In the genomic region with DNA sequence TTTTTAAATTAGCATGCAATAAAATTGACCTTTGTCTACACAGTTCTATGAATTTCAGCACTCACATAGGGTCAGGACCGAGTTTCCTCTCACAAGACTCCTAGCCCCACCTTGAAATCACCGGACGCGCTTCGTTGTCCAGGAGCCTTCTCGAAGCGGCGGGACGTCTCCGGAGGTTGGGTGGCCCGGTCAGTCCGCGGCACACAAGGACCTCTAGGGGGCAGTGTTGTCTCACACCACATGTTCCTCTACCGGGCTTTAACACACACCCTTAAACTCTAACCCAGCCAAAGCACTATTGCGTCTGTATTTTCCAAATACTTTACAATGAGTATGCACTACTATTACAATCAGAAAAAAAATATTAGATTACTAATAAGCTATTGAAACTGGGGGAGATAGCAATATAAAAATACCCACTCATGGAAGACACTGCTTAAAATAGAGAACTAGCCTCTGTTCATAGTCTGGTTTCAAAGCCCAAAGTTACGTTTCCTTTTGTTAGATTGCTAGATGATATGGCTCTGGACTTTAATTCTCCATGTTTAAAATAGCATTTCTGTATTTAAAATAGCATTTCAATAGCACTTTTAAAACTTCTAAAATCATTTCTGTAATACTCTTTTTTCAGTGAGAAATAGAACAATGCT, we compare ENCODE assay signal across 8 cellular contexts. TPM values are rescaled to one million over a fixed set of nuclear protein-coding genes. Genes with fewer than 3 reads are reported as not detected.
DNase-seq lines count a peak whose midpoint lies in the region; ATAC-seq and TF ChIP-seq lines count a peak whose summit lies in the region.
"Not testable (repeated sequence)": the region's sequence is repeated elsewhere in the genome, so short reads cannot be mapped to it uniquely, and the experiment has no call there.

No MANE protein-coding gene starts in this region.

- ATAC-seq in GM19452 (IDR thresholded peaks at IDR 0.05; ENCODE audit: unreplicated experiment) (peak; percentile 87), HG02938 (IDR thresholded peaks at IDR 0.05; ENCODE audit: unreplicated experiment) (peak; percentile 90), SK-N-SH treated with all-trans-retinoic acid at 6 μM for 48 hours (peak; percentile 97)
- peak; percentile 81 to 91 for ATAC-seq in naive thymus-derived CD8-positive, alpha-beta T cell

- not testable (repeated sequence) for H3K4me1 Mint-ChIP-seq in activated T-cell treated with anti-CD3 and anti-CD28 coated beads, Interleukin-2, amount 50 U/mL, for 24 hours (ENCODE audit: low read depth); endothelial cell (ENCODE audit: unreplicated experiment); naive thymus-derived CD8-positive, alpha-beta T cell

- CTCF ChIA-PET in BJ (lab: Yijun Ruan, JAX), result not testable (repeated sequence)

- POLR2A ChIA-PET in BJ (lab: Charles Lee); naive thymus-derived CD8-positive, alpha-beta T cell (lab: Charles Lee): not testable (repeated sequence)

- not testable (repeated sequence) for H3K4me3 ChIP-seq in BJ (ENCODE audit: low read depth, low read length)

- not testable (repeated sequence) for H3K27me3 Mint-ChIP-seq in activated T-cell treated with anti-CD3 and anti-CD28 coated beads, Interleukin-2, amount 50 U/mL, for 24 hours; endothelial cell (ENCODE audit: unreplicated experiment); naive thymus-derived CD8-positive, alpha-beta T cell

- not testable (repeated sequence) for H3K36me3 ChIP-seq in BJ (ENCODE audit: control insufficient read depth, insufficient read depth, low read length)

- H3K4me3 Mint-ChIP-seq in activated T-cell treated with anti-CD3 and anti-CD28 coated beads, Interleukin-2, amount 50 U/mL, for 24 hours; endothelial cell (ENCODE audit: unreplicated experiment); naive thymus-derived CD8-positive, alpha-beta T cell: not testable (repeated sequence)

- TF ChIP-seq CTCF in BJ (IDR thresholded peaks at IDR 0.05; ENCODE audit: insufficient read depth, low read depth, low read length), result 0 out of 2 replicates have a peak, but pooled peaks have one; percentile 18
- TF ChIP-seq CTCF in endothelial cell (IDR thresholded peaks at IDR 0.05; ENCODE audit: unreplicated experiment), result peak; percentile 39

- H3K27ac Mint-ChIP-seq in activated T-cell treated with anti-CD3 and anti-CD28 coated beads, Interleukin-2, amount 50 U/mL, for 24 hours; endothelial cell (ENCODE audit: unreplicated experiment); naive thymus-derived CD8-positive, alpha-beta T cell: not testable (repeated sequence)

- DNase-seq in BJ (ENCODE audit: low read depth), result not testable (repeated sequence)
- peak; percentile 65 for DNase-seq in activated T-cell treated with anti-CD3 and anti-CD28 coated beads, Interleukin-2, amount 50 U/mL, for 24 hours
- peak; percentile 60 for DNase-seq in endothelial cell (ENCODE audit: low spot score)
- peak in 6 of 10 donors; percentile 0 to 24 (median 18) for DNase-seq in naive thymus-derived CD8-positive, alpha-beta T cell
- DNase-seq in stimulated activated CD8-positive, alpha-beta memory T cell treated with anti-CD3 and anti-CD28 coated beads, Interleukin-12 subunit alpha, Interleukin-12 subunit beta, amount 100 ng/mL, for 1 hour (ENCODE audit: low read depth), result peak; percentile 11

- H3K9me3 Mint-ChIP-seq in activated T-cell treated with anti-CD3 and anti-CD28 coated beads, Interleukin-2, amount 50 U/mL, for 24 hours; endothelial cell (ENCODE audit: unreplicated experiment); naive thymus-derived CD8-positive, alpha-beta T cell: not testable (repeated sequence)

- not testable (repeated sequence) for H3K27me3 ChIP-seq in BJ (ENCODE audit: control insufficient read depth, insufficient read depth, low read length)

- not testable (repeated sequence) for H3K36me3 Mint-ChIP-seq in activated T-cell treated with anti-CD3 and anti-CD28 coated beads, Interleukin-2, amount 50 U/mL, for 24 hours (ENCODE audit: low read depth); endothelial cell (ENCODE audit: low read depth, unreplicated experiment); naive thymus-derived CD8-positive, alpha-beta T cell

RNA-seq across cellular contexts. Expression of a gene that starts 56.0 kb away (rescaled TPM):
- polyA plus RNA-seq in BJ (2011; rRNA removed), result 2.1 and 2.8 TPM in 2 replicates
- 1.0 and 1.9 TPM in 2 replicates for polyA minus RNA-seq in BJ (2011; rRNA and poly(A)+ RNA removed)
- total RNA-seq in endothelial cell (ENCODE audit: unreplicated experiment), result 16.1 TPM
- total RNA-seq in naive thymus-derived CD8-positive, alpha-beta T cell, result 1 to 10 TPM; 5.8 to 6.6 TPM
- under 1 TPM in 2 of 3 donors, not detected in 1; 0.15 TPM for polyA plus RNA-seq in naive thymus-derived CD8-positive, alpha-beta T cell
